21 cellular contexts compared by ENCODE assay signal in genomic region chr11:121552160-121552559, GRCh38.
"Had no signal": no experiment of that assay in that cellular context is flagged by ENCODE, and none has a peak within 500 bp of the region (broad histone marks: within the 10 kb centered on the region; RNA-seq: fewer than 3 reads in every experiment).

No MANE protein-coding gene starts in this region.

- DNase-seq: activated CD4-positive, alpha-beta T cell treated with anti-CD3 and anti-CD28 coated beads for 48 hours; activated CD4-positive, alpha-beta T cell treated with anti-CD3 and anti-CD28 coated beads, Interleukin-2, amount 50 U/mL, for 4 hours; activated CD4-positive, CD25-positive, alpha-beta regulatory T cell treated with anti-CD3 and anti-CD28 coated beads, Interleukin-2, amount 50 U/mL, for 72 hours; activated CD8-positive, alpha-beta memory T cell treated with anti-CD3 and anti-CD28 coated beads, Interleukin-2, amount 10 ng/mL, durations not matched to agents 7 days and 5 days; activated effector memory CD4-positive, alpha-beta T cell treated with Interleukin-2 at 50 U/mL for 16 hours; activated naive CD4-positive, alpha-beta T cell treated with Interleukin-2 at 50 U/mL for 16 hours; activated naive CD8-positive, alpha-beta T cell treated with anti-CD3 and anti-CD28 coated beads for 36 hours; activated T-cell treated with anti-CD3 and anti-CD28 coated beads, Interleukin-2, amount 50 U/mL, for 24 hours; MM.1S; NCI-H1105 treated with DMSO at 0.1 percent for 48 hours; NCI-H1436 treated with DMSO at 0.1 percent for 48 hours; NCI-H187 treated with DMSO at 0.1 percent for 48 hours; NCI-H2081 treated with DMSO at 0.1 percent for 48 hours; NCI-H446; NCI-H524; PC-3; SHP77 had no signal

- FAIRE-seq: RCC 7860 had no signal

- H3K4me3 Mint-ChIP-seq: activated CD8-positive, alpha-beta memory T cell treated with anti-CD3 and anti-CD28 coated beads, Interleukin-2, amount 10 ng/mL, durations not matched to agents 7 days and 5 days; activated naive CD8-positive, alpha-beta T cell treated with anti-CD3 and anti-CD28 coated beads for 36 hours; activated T-cell treated with anti-CD3 and anti-CD28 coated beads, Interleukin-2, amount 50 U/mL, for 24 hours; activated T-helper 1 cell treated with anti-CD3 and anti-CD28 coated beads, Interleukin-12 subunit alpha, Interleukin-12 subunit beta, Interleukin-2, Interleukin-4 antibody, amounts not matched to agents 30 ng/mL and 10 ng/mL and 1 ng/mL, durations not matched to agents 14 hours and 24 hours and 36 hours; T-helper 1 cell treated with Interleukin-12 subunit alpha and Interleukin-12 subunit beta and Interleukin-4 antibody, amounts not matched to agents 30 μg/mL and 1 μg/mL, for 36 hours; WTC11 had no signal

- H3K27me3 Mint-ChIP-seq: activated CD8-positive, alpha-beta memory T cell treated with anti-CD3 and anti-CD28 coated beads, Interleukin-2, amount 10 ng/mL, durations not matched to agents 7 days and 5 days; activated naive CD8-positive, alpha-beta T cell treated with anti-CD3 and anti-CD28 coated beads for 36 hours; activated T-cell treated with anti-CD3 and anti-CD28 coated beads, Interleukin-2, amount 50 U/mL, for 24 hours had no signal

- H3K27ac Mint-ChIP-seq: activated CD8-positive, alpha-beta memory T cell treated with anti-CD3 and anti-CD28 coated beads, Interleukin-2, amount 10 ng/mL, durations not matched to agents 7 days and 5 days; activated T-helper 1 cell treated with anti-CD3 and anti-CD28 coated beads, Interleukin-12 subunit alpha, Interleukin-12 subunit beta, Interleukin-2, Interleukin-4 antibody, amounts not matched to agents 30 ng/mL and 10 ng/mL and 1 ng/mL, durations not matched to agents 14 hours and 24 hours and 36 hours; T-helper 1 cell treated with Interleukin-12 subunit alpha and Interleukin-12 subunit beta and Interleukin-4 antibody, amounts not matched to agents 30 μg/mL and 1 μg/mL, for 36 hours had no signal

- H3K4me1 Mint-ChIP-seq: WTC11 had no signal

- H3K9me3 Mint-ChIP-seq: activated naive CD8-positive, alpha-beta T cell treated with anti-CD3 and anti-CD28 coated beads for 36 hours; activated T-cell treated with anti-CD3 and anti-CD28 coated beads, Interleukin-2, amount 50 U/mL, for 24 hours; activated T-helper 1 cell treated with anti-CD3 and anti-CD28 coated beads, Interleukin-12 subunit alpha, Interleukin-12 subunit beta, Interleukin-2, Interleukin-4 antibody, amounts not matched to agents 30 ng/mL and 10 ng/mL and 1 ng/mL, durations not matched to agents 14 hours and 24 hours and 36 hours; T-helper 1 cell treated with Interleukin-12 subunit alpha and Interleukin-12 subunit beta and Interleukin-4 antibody, amounts not matched to agents 30 μg/mL and 1 μg/mL, for 36 hours; WTC11 had no signal
